1 cellular context compared by ENCODE assay signal in genomic region chr22:32590556-32590955, GRCh38.
TF ChIP-seq lines count a peak whose summit lies in the region.

No MANE protein-coding gene starts in this region.

TF ChIP-seq in HEK293, 187 proteins besides CTCF, POLR2A, EP300 and RAD21 (continued from another document):
- TF ChIP-seq ZNF280D (tag by site-specific recombination; IDR thresholded peaks at IDR 0.05) (peak; percentile 58; the same call in 1 of the 2 replicates), TSHZ1 (tag by site-specific recombination; IDR thresholded peaks at IDR 0.05; ENCODE audit: borderline replicate concordance) (no peak), ZNF670 (tag by site-specific recombination; IDR thresholded peaks at IDR 0.05; ENCODE audit: low read depth) (no peak), REST (tag by site-specific recombination; IDR thresholded peaks at IDR 0.05) (no peak)
